ENCODE assay signal across 1 cellular context in genomic region chr19:18895038-18895827, GRCh38.
TF ChIP-seq lines count a peak whose summit lies in the region.

No MANE protein-coding gene starts in this region.

TF ChIP-seq in HepG2, 621 proteins besides CTCF, POLR2A, EP300 and RAD21 (continued from another document and continues in another):
- TF ChIP-seq ZNF800 (CRISPR knock-in tag; IDR thresholded peaks at IDR 0.05) (peak; percentile 98), ZNF766 (CRISPR knock-in tag; IDR thresholded peaks at IDR 0.05; ENCODE audit: borderline replicate concordance) (no peak), GABPB1 (CRISPR knock-in tag; IDR thresholded peaks at IDR 0.05) (peak; percentile 72), TEF (CRISPR knock-in tag; IDR thresholded peaks at IDR 0.05) (no peak), IKZF5 (CRISPR knock-in tag; IDR thresholded peaks at IDR 0.05) (peak; percentile 53; the same call in 1 of the 2 replicates), U2AF1 (optimal IDR thresholded peaks at IDR 0.05; ENCODE audit: low read depth, low read length) (no peak), SYNCRIP (IDR thresholded peaks at IDR 0.05; ENCODE audit: insufficient read depth, low read depth, low read length) (no peak), SALL2 (CRISPR knock-in tag; IDR thresholded peaks at IDR 0.05) (0 out of 2 replicates have a peak, but pooled peaks have one; percentile 48), CBFB (CRISPR knock-in tag; IDR thresholded peaks at IDR 0.05) (0 out of 2 replicates have a peak, but pooled peaks have one; percentile 32), ZNF432 (CRISPR knock-in tag; IDR thresholded peaks at IDR 0.05; ENCODE audit: borderline replicate concordance) (no peak), ZSCAN30 (CRISPR knock-in tag; IDR thresholded peaks at IDR 0.05) (no peak), MATR3 (CRISPR knock-in tag; IDR thresholded peaks at IDR 0.05) (no peak), ZNF782 (CRISPR knock-in tag; IDR thresholded peaks at IDR 0.05; ENCODE audit: borderline replicate concordance) (no peak), LBX2 (CRISPR knock-in tag; IDR thresholded peaks at IDR 0.05; ENCODE audit: borderline replicate concordance) (no peak), GLI4 (CRISPR knock-in tag; IDR thresholded peaks at IDR 0.05; ENCODE audit: borderline replicate concordance) (peak; percentile 26; the same call in 1 of the 2 replicates), CHCHD3 (CRISPR knock-in tag; IDR thresholded peaks at IDR 0.05) (no peak), THAP8 (CRISPR knock-in tag; IDR thresholded peaks at IDR 0.05; ENCODE audit: borderline replicate concordance) (0 out of 2 replicates have a peak, but pooled peaks have one; percentile 34), ZNF704 (CRISPR knock-in tag; IDR thresholded peaks at IDR 0.05; ENCODE audit: borderline replicate concordance) (no peak; the same call in 1 of the 2 replicates), ZNF468 (CRISPR knock-in tag; IDR thresholded peaks at IDR 0.05) (no peak), ZBTB40 (IDR thresholded peaks at IDR 0.05) (no peak), ZBTB40 (CRISPR knock-in tag; IDR thresholded peaks at IDR 0.05) (no peak), TERF1 (CRISPR knock-in tag; IDR thresholded peaks at IDR 0.05) (no peak), ZBTB26 (CRISPR knock-in tag; IDR thresholded peaks at IDR 0.05; ENCODE audit: borderline replicate concordance) (no peak), JARID2 (CRISPR knock-in tag; IDR thresholded peaks at IDR 0.05; ENCODE audit: insufficient replicate concordance) (no peak), PHF21A (CRISPR knock-in tag; IDR thresholded peaks at IDR 0.05) (peak; percentile 47), ZFYVE20 (CRISPR knock-in tag; IDR thresholded peaks at IDR 0.05; ENCODE audit: borderline replicate concordance, low read depth) (no peak), ZNF761 (CRISPR knock-in tag; conservative IDR thresholded peaks at IDR 0.05) (no peak), POLR2G (IDR thresholded peaks at IDR 0.05; ENCODE audit: low read depth, low read length) (no peak), ZHX2 (IDR thresholded peaks at IDR 0.05; ENCODE audit: low read depth) (no peak), ZHX2 (CRISPR knock-in tag; IDR thresholded peaks at IDR 0.05; ENCODE audit: borderline replicate concordance) (no peak), EHMT2 (IDR thresholded peaks at IDR 0.05; ENCODE audit: borderline replicate concordance, low read depth, low read length) (no peak), ZNF724P (CRISPR knock-in tag; IDR thresholded peaks at IDR 0.05; ENCODE audit: borderline replicate concordance) (no peak), ZNF841 (CRISPR knock-in tag; IDR thresholded peaks at IDR 0.05; ENCODE audit: borderline replicate concordance) (no peak), TBX3 (IDR thresholded peaks at IDR 0.05; ENCODE audit: borderline replicate concordance) (no peak)
